ENCODE assay signal across 7 cellular contexts in the genomic region with DNA sequence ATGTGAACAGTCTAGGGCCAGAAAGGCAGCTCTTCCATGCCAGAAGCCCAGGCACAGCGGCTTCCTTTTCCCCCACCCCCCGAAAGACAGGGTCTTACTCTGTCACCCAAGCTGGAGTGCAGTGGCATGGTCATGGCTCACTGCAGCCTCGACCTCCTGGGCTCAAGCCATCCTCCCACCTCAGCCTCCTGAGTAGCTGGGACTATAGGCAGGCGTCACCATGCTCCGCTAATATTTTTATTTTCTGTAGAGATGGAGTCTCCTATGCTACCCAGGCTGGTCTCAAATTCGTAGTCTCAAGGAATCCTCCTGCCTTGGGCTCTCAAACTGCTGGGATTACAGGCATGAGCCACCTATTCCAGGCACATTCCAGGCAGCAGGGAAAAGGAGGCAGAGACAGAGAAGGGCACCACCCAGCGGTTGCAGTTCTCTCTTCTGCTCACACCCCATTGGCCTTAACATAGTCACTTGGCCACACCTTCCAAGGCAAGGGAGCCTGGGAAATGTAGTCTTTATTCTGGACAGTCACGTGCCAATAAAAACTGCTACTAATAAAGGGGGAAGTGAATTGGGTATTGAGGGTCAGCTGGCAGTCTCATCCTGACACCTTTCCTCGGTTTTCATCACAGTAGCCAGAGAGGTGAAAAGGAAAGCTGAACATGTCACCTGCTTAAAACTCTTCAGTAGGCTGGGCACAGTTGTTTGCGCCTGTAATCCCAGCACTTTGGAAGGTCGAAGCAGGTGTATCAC.
DNase-seq lines count a peak whose midpoint lies in the region; ATAC-seq and TF ChIP-seq lines count a peak whose summit lies in the region.

No MANE protein-coding gene starts in this region.

- no peak for TF ChIP-seq EP300 in suprapubic skin (IDR thresholded peaks at IDR 0.05)

- in situ Hi-C loops in IMR-90 (cut with MboI; ENCODE audit: low sequenced_read_pairs), result no loop called here

- no peaks in the 10 kb centered on the region for H3F3A ChIP-seq in PC-3 (ENCODE audit: low read length, unreplicated experiment)

- H3K79me2 ChIP-seq in PC-3 (ENCODE audit: low read length), result no peaks in the 10 kb centered on the region

- peak; percentile 97 for DNase-seq in ELF-1 (ENCODE audit: low read depth, low spot score)
- peak; percentile 73 for DNase-seq in IMR-90
- DNase-seq in PC-3, result peak; percentile 82
- peak; percentile 81 to 85 for DNase-seq in cardiac fibroblast (ENCODE audit: low read depth in 2 of 2)
- peak; percentile 42 to 64 for DNase-seq in left colon
- DNase-seq in suprapubic skin (ENCODE audit: low spot score in 2 of 2), result no peak
- DNase-seq in stimulated activated naive CD4-positive, alpha-beta T cell treated with Interleukin-2 at 50 U/mL for 16 hours (lab: John Stamatoyannopoulos, UW), result no peak

- POLR2A ChIA-PET in IMR-90 (lab: Charles Lee; ENCODE audit: unreplicated experiment), result no interaction called here
- POLR2A ChIA-PET in PC-3 (lab: Charles Lee; ENCODE audit: unreplicated experiment), result interaction anchor here (0.7 kb wide), 1 partner anchor 238 kb away, joined by 4 read pairs; no protein-coding TSS in a partner anchor

- no peaks in the 10 kb centered on the region for H3K9me2 ChIP-seq in PC-3 (replicated peaks; ENCODE audit: low read length)

- TF ChIP-seq RAD21 in IMR-90 (IDR thresholded peaks at IDR 0.05; ENCODE audit: low read length), result peak; percentile 89

- H3K36me3 ChIP-seq in IMR-90 (ENCODE audit: control insufficient read depth, insufficient read depth, low read length), result no peaks in the 10 kb centered on the region
- H3K36me3 ChIP-seq in PC-3 (ENCODE audit: low read depth, low read length), result no peaks in the 10 kb centered on the region
- H3K36me3 ChIP-seq in suprapubic skin, result no peaks in the 10 kb centered on the region

- H2BK120ac ChIP-seq in IMR-90 (ENCODE audit: low read depth, low read length), result no peak overlapping the region

- no peak overlapping the region for H3K4me2 ChIP-seq in IMR-90 (ENCODE audit: low read depth, low read length)
- H3K4me2 ChIP-seq in PC-3 (ENCODE audit: low read length), result no peak overlapping the region

- no peak overlapping the region for H3K27ac ChIP-seq in IMR-90 (ENCODE audit: insufficient read depth, low read length)
- no peak overlapping the region for H3K27ac ChIP-seq in PC-3 (ENCODE audit: low read length)
- no peak overlapping the region for H3K27ac ChIP-seq in suprapubic skin

- H2AFZ ChIP-seq in IMR-90 (replicated peaks; ENCODE audit: low read length, poor library complexity), result peak overlapping the region; percentile 34
- no peak overlapping the region for H2AFZ ChIP-seq in PC-3 (ENCODE audit: low read length)

- WGBS in IMR-90 (ENCODE audit: extremely low coverage in 2 of 2, insufficient read length in 1 of 2), 2 experiments, result no CpG with 5 or more reads among the region's 11 CpGs
- 62% methylated on average over 11 of the region's 11 CpGs for WGBS in suprapubic skin

- peak; percentile 94 for ATAC-seq in IMR-90 (ENCODE audit: low read depth)
- peak; percentile 97 for ATAC-seq in PC-3
- peak; percentile 95 for ATAC-seq in left colon

- H3K79me1 ChIP-seq in IMR-90 (ENCODE audit: low read depth in 1 of 2, low read length in 2 of 2), result no peaks in the 10 kb centered on the region

- no peak overlapping the region for H2BK20ac ChIP-seq in IMR-90 (ENCODE audit: low read depth, low read length)

- no peak overlapping the region for H2BK5ac ChIP-seq in IMR-90 (ENCODE audit: low read depth, low read length, poor library complexity, severe bottlenecking)

- no peak overlapping the region for H3K4ac ChIP-seq in IMR-90 (ENCODE audit: low read depth, low read length)

- dilution Hi-C loops in IMR-90 (cut with HindIII; ENCODE audit: low sequenced_read_pairs, unreplicated experiment), result no loop called here

- CTCF ChIA-PET in IMR-90 (lab: Yijun Ruan, JAX) (interaction anchor here (0.7 kb wide), 1 partner anchor 397 kb away, joined by 3 read pairs; no protein-coding TSS in a partner anchor), PC-3 (lab: Charles Lee) (no interaction called here)

- H2AK5ac ChIP-seq in IMR-90 (ENCODE audit: low read depth, low read length), result 0 out of 2 replicates have a peak overlapping the region, but pooled peaks have one; percentile 27

- no peak overlapping the region for H4K5ac ChIP-seq in IMR-90 (ENCODE audit: low read depth, low read length)

- H2BK15ac ChIP-seq in IMR-90 (ENCODE audit: low read depth, low read length), result peak overlapping the region; percentile 28; the same call in 1 of the 3 replicates

- H3K4me3 ChIP-seq in IMR-90 (ENCODE audit: insufficient read depth, low read depth, low read length), result no peak overlapping the region
- H3K4me3 ChIP-seq in PC-3 (ENCODE audit: low read length), result no peak overlapping the region
- H3K4me3 ChIP-seq in cardiac fibroblast (replicated peaks in 1 of 2; ENCODE audit: low read depth in 2 of 2, low read length in 2 of 2), result no peak overlapping the region
- H3K4me3 ChIP-seq in suprapubic skin, result no peak overlapping the region

- H3K23ac ChIP-seq in IMR-90 (ENCODE audit: low read depth, low read length), result no peak overlapping the region

- no peaks in the 10 kb centered on the region; the same call in 1 of the 2 replicates for H3K9me1 ChIP-seq in IMR-90 (ENCODE audit: insufficient read depth, low read length)

- TF ChIP-seq POLR2A in IMR-90 (IDR thresholded peaks at IDR 0.05; ENCODE audit: low read depth, low read length), result no peak
- no peak for TF ChIP-seq POLR2A in suprapubic skin (IDR thresholded peaks at IDR 0.05)

- no peak overlapping the region for H3K56ac ChIP-seq in IMR-90 (ENCODE audit: extremely low read depth, insufficient read depth, low read length)

- no TSS peak for BruUV-seq in IMR-90 (replicated peaks; lab: Mats Ljungman, UMichigan)
- no TSS peak for BruUV-seq in PC-3 (replicated peaks; lab: Mats Ljungman, UMichigan)

- no peak overlapping the region for H4K91ac ChIP-seq in IMR-90 (ENCODE audit: insufficient read depth, low read depth, low read length)

- H3K4me1 ChIP-seq in IMR-90 (ENCODE audit: control insufficient read depth, insufficient read depth, low read length), result peaks cover 8% of the 10 kb centered on the region; the same call in 1 of the 2 replicates
- H3K4me1 ChIP-seq in PC-3 (ENCODE audit: insufficient read depth, low read length), result peaks cover 13% of the 10 kb centered on the region
- no peaks in the 10 kb centered on the region for H3K4me1 ChIP-seq in suprapubic skin

- no peak overlapping the region for H4K8ac ChIP-seq in IMR-90 (ENCODE audit: low read depth in 2 of 2, low read length in 2 of 2)

- no peak overlapping the region for H3K18ac ChIP-seq in IMR-90 (ENCODE audit: low read depth, low read length)

- H2AK9ac ChIP-seq in IMR-90 (replicated peaks; ENCODE audit: low read depth, low read length, poor library complexity), result no peak overlapping the region

- TF ChIP-seq CTCF in IMR-90 (conservative IDR thresholded peaks at IDR 0.05; ENCODE audit: low read depth, low read length) (peak; percentile 81), PC-3 (conservative IDR thresholded peaks at IDR 0.05; ENCODE audit: low read depth, low read length) (peak; percentile 85), cardiac fibroblast (IDR thresholded peaks at IDR 0.05; ENCODE audit: low read depth, low read length) (peak; percentile 84), suprapubic skin (IDR thresholded peaks at IDR 0.05) (peak; percentile 9 to 43)

- no peak overlapping the region for H3K14ac ChIP-seq in IMR-90 (replicated peaks; ENCODE audit: low read depth, low read length)

- intact Hi-C loops in IMR-90 (cut with micrococcal nuclease) (loop anchor here (1.0 kb wide), 1 partner anchor 392 kb away; no protein-coding TSS in a partner anchor), PC-3 (cut with micrococcal nuclease) (loop anchor here (2.0 kb wide), 1 partner anchor 392 kb away; no protein-coding TSS in a partner anchor), left colon (cut with DNase I, micrococcal nuclease) (no loop called here)

- H3K9me3 ChIP-seq in IMR-90 (ENCODE audit: control insufficient read depth, insufficient read depth, low read length) (no peaks in the 10 kb centered on the region), PC-3 (ENCODE audit: low read length) (no peaks in the 10 kb centered on the region), suprapubic skin (no peaks in the 10 kb centered on the region)

- H4K20me1 ChIP-seq in IMR-90 (ENCODE audit: insufficient read depth, low read length), result no peaks in the 10 kb centered on the region
- no peaks in the 10 kb centered on the region for H4K20me1 ChIP-seq in PC-3 (ENCODE audit: low read length)

- H3K27me3 ChIP-seq in IMR-90 (ENCODE audit: control insufficient read depth, insufficient read depth, low read length) (no peaks in the 10 kb centered on the region), PC-3 (ENCODE audit: low read length) (no peaks in the 10 kb centered on the region), suprapubic skin (no peaks in the 10 kb centered on the region)

- H3K9ac ChIP-seq in IMR-90 (ENCODE audit: low read depth, low read length) (no peak overlapping the region), PC-3 (ENCODE audit: low read length) (no peak overlapping the region)

TF ChIP-seq in IMR-90, 13 proteins besides CTCF, POLR2A, EP300 and RAD21:
- peak; percentile 87 for TF ChIP-seq SMC3 (IDR thresholded peaks at IDR 0.05; ENCODE audit: low read depth, low read length)
- no peak for TF ChIP-seq FOS (IDR thresholded peaks at IDR 0.05; ENCODE audit: low read depth, low read length)
- TF ChIP-seq, protein P1, sequence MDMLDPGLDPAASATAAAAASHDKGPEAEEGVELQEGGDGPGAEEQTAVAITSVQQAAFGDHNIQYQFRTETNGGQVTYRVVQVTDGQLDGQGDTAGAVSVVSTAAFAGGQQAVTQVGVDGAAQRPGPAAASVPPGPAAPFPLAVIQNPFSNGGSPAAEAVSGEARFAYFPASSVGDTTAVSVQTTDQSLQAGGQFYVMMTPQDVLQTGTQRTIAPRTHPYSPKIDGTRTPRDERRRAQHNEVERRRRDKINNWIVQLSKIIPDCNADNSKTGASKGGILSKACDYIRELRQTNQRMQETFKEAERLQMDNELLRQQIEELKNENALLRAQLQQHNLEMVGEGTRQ (IDR thresholded peaks at IDR 0.05; ENCODE audit: low read depth, low read length), result peak; percentile 91
- TF ChIP-seq BHLHE40 (IDR thresholded peaks at IDR 0.05; ENCODE audit: low read depth, low read length), result peak; percentile 90

Comparison
In these comparisons a context has a peak if more than half of its experiments do, and no peak if none do; other contexts are left out.
1. DNase-seq: peak in ELF-1 (single experiment), IMR-90 (single experiment), PC-3 (single experiment), cardiac fibroblast (2 of 2) and left colon (2 of 2); none in suprapubic skin (0 of 2) and stimulated activated naive CD4-positive, alpha-beta T cell treated with Interleukin-2 at 50 U/mL for 16 hours (single experiment).
2. CTCF ChIP-seq: peak in every context shown above with its lines; median percentile 85 in PC-3; 84 in cardiac fibroblast; 81 in IMR-90; 26 in suprapubic skin.
3. intact Hi-C loops: an anchor here in IMR-90 (1.0 kb wide) and PC-3 (2.0 kb wide); none called in left colon.
4. Peak in every context shown above with its lines, with median percentiles within 50 percentile points of each other: ATAC-seq.